Comparison of ENCODE assay signal across 12 cellular contexts in the genomic region with DNA sequence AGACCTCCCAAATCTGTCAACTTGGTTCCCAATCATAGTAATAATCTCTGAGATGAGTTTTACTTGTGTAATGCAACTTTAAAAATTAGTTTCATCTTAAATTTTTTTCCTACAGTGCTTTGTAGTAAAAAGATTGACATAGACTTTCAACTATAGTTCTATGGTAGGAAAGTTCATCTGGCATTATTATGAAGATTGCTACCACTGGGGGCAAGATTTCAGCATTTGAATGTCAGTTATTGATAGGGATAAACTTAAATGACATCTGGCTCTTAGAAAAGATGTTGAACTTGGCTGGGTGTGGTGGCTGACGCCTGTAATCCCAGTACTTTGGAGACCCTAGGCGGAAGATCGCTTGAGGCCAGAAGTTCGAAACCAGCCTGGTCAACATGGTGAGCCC. TPM values are rescaled to one million over a fixed set of nuclear protein-coding genes. Genes with fewer than 3 reads are reported as not detected.
DNase-seq lines count a peak whose midpoint lies in the region; ATAC-seq and TF ChIP-seq lines count a peak whose summit lies in the region.
"Had no signal": no experiment of that assay in that cellular context is flagged by ENCODE, and none has a peak within 500 bp of the region (broad histone marks: within the 10 kb centered on the region; RNA-seq: fewer than 3 reads in every experiment).

No MANE protein-coding gene starts in this region.

- peaks cover 10% of the 10 kb centered on the region for H3K36me3 Mint-ChIP-seq in activated naive CD4-positive, alpha-beta T cell treated with anti-CD3 and anti-CD28 coated beads, Interleukin-2, amount 50 U/mL, for 24 hours
- H3K36me3 Mint-ChIP-seq in chondrocyte (ENCODE audit: low read depth) = peaks cover 2% of the 10 kb centered on the region
- no peaks in the 10 kb centered on the region for H3K36me3 Mint-ChIP-seq in stimulated activated memory B cell treated with anti-CD40 and anti-IgM and Interleukin-4, amounts not matched to agents 10 μg/mL and 1 μg/mL and 100 μg/mL, for 72 hours

- H2BK5ac ChIP-seq in mesendoderm (ENCODE audit: low read length) = no peak overlapping the region

- peak overlapping the region; percentile 82 for H3K4me3 Mint-ChIP-seq in activated naive CD4-positive, alpha-beta T cell treated with anti-CD3 and anti-CD28 coated beads, Interleukin-2, amount 50 U/mL, for 24 hours
- H3K4me3 Mint-ChIP-seq in chondrocyte (ENCODE audit: unreplicated experiment) = peak overlapping the region; percentile 38
- peak overlapping the region; percentile 99 for H3K4me3 Mint-ChIP-seq in stimulated activated memory B cell treated with anti-CD40 and anti-IgM and Interleukin-4, amounts not matched to agents 10 μg/mL and 1 μg/mL and 100 μg/mL, for 72 hours

- no peaks in the 10 kb centered on the region for H3K27me3 Mint-ChIP-seq in activated naive CD4-positive, alpha-beta T cell treated with anti-CD3 and anti-CD28 coated beads, Interleukin-2, amount 50 U/mL, for 24 hours
- H3K27me3 Mint-ChIP-seq in chondrocyte (ENCODE audit: low read depth) = no peaks in the 10 kb centered on the region
- H3K27me3 Mint-ChIP-seq in stimulated activated memory B cell treated with anti-CD40 and anti-IgM and Interleukin-4, amounts not matched to agents 10 μg/mL and 1 μg/mL and 100 μg/mL, for 72 hours = no peaks in the 10 kb centered on the region

- H3K4me3 ChIP-seq in Panc1 (ENCODE audit: low read depth in 2 of 2, low read length in 2 of 2) = no peak overlapping the region
- H3K4me3 ChIP-seq in mesendoderm (ENCODE audit: low read length) = no peak overlapping the region
- H3K4me3 ChIP-seq: colonic mucosa had no signal

- no CpG with 5 or more reads among the region's 4 CpGs for WGBS in mesendoderm (ENCODE audit: extremely low coverage, insufficient coverage, low lambda C conversion rate)

- no TSS peak for BruUV-seq in Panc1 (replicated peaks; lab: Mats Ljungman, UMichigan)

- ATAC-seq in Panc1 = no peak
- ATAC-seq in stimulated activated memory B cell treated with anti-CD40 and anti-IgM and Interleukin-4, amounts not matched to agents 10 μg/mL and 1 μg/mL and 100 μg/mL, for 72 hours = no peak
- ATAC-seq: gastroesophageal sphincter had no signal

- TF ChIP-seq CTCF in Panc1 (IDR thresholded peaks at IDR 0.05) (no peak), chondrocyte (IDR thresholded peaks at IDR 0.05) (peak; percentile 33)

- no peak overlapping the region for H4K5ac ChIP-seq in mesendoderm (ENCODE audit: low read length)

- in situ Hi-C loops in Panc1 (cut with HindIII; ENCODE audit: low pct_unique_long_range_greater_than_20kb, low sequenced_read_pairs) = no loop called here

- H2BK120ac ChIP-seq in mesendoderm (ENCODE audit: low read depth, low read length) = no peak overlapping the region

- H2AK5ac ChIP-seq in mesendoderm (ENCODE audit: low read length) = no peak overlapping the region

- H3K9ac ChIP-seq in mesendoderm (ENCODE audit: low read length) = no peak overlapping the region

- H3K4ac ChIP-seq in mesendoderm (ENCODE audit: low read depth, low read length) = no peak overlapping the region

- H3K27ac Mint-ChIP-seq in activated naive CD4-positive, alpha-beta T cell treated with anti-CD3 and anti-CD28 coated beads, Interleukin-2, amount 50 U/mL, for 24 hours = peak overlapping the region; percentile 91
- H3K27ac Mint-ChIP-seq in chondrocyte (ENCODE audit: unreplicated experiment) = peak overlapping the region; percentile 57
- peak overlapping the region; percentile 100 for H3K27ac Mint-ChIP-seq in stimulated activated memory B cell treated with anti-CD40 and anti-IgM and Interleukin-4, amounts not matched to agents 10 μg/mL and 1 μg/mL and 100 μg/mL, for 72 hours

- H3K27me3 ChIP-seq in Panc1 (ENCODE audit: control insufficient read depth, insufficient read depth, low read length) = no peaks in the 10 kb centered on the region
- no peaks in the 10 kb centered on the region for H3K27me3 ChIP-seq in mesendoderm (ENCODE audit: insufficient read depth, low read length, poor library complexity)
- H3K27me3 ChIP-seq: colonic mucosa, gastroesophageal sphincter, neutrophil had no signal

- no peak for DNase-seq in activated naive CD4-positive, alpha-beta T cell treated with anti-CD3 and anti-CD28 coated beads, Interleukin-2, amount 50 U/mL, for 16 hours
- DNase-seq in Panc1 (ENCODE audit: low read depth, low spot score) (no peak), chondrocyte (ENCODE audit: low spot score) (no peak), mesendoderm (no peak), CD1c-positive myeloid dendritic cell (ENCODE audit: extremely low spot score) (no peak), NCI-H345 (lab: John Stamatoyannopoulos, UW) (no peak)
- DNase-seq: NCI-H1436 had no signal

- no peaks in the 10 kb centered on the region for H3K9me3 ChIP-seq in Panc1 (ENCODE audit: control insufficient read depth, insufficient read depth, low read depth, low read length)
- H3K9me3 ChIP-seq: colonic mucosa, gastroesophageal sphincter, neutrophil had no signal

- peaks cover 4% of the 10 kb centered on the region for H3K36me3 ChIP-seq in Panc1 (ENCODE audit: control insufficient read depth, insufficient read depth, low read length)
- H3K36me3 ChIP-seq in mesendoderm (ENCODE audit: control insufficient read depth, insufficient read depth, low read length) = no peaks in the 10 kb centered on the region
- H3K36me3 ChIP-seq: colonic mucosa, gastroesophageal sphincter, neutrophil had no signal

- no peak overlapping the region for H3K56ac ChIP-seq in mesendoderm (ENCODE audit: low read length)

- POLR2A ChIA-PET in Panc1 (lab: Charles Lee) = interaction anchor here (0.5 to 0.6 kb wide), 4 partner anchors 9 to 125 kb away, joined by 3 read pairs; no protein-coding TSS in a partner anchor

- intact Hi-C loops in Panc1 (cut with micrococcal nuclease; ENCODE audit: unreplicated experiment) = loop anchor here (5.0 kb wide), 1 partner anchor 61 kb away; a partner anchor contains a TSS

- H3K4me1 ChIP-seq in Panc1 (ENCODE audit: control insufficient read depth, insufficient read depth, low read length) (peaks cover 24% of the 10 kb centered on the region), mesendoderm (ENCODE audit: control insufficient read depth, low read depth, low read length) (no peaks in the 10 kb centered on the region)
- H3K4me1 ChIP-seq: colonic mucosa had no signal

- H3K27ac ChIP-seq in Panc1 (ENCODE audit: low read length) (peak overlapping the region; percentile 97; the same call in 1 of the 2 replicates), mesendoderm (ENCODE audit: low read depth, low read length) (no peak overlapping the region)
- H3K27ac ChIP-seq: colonic mucosa had no signal

- no peak overlapping the region for H3K18ac ChIP-seq in mesendoderm (ENCODE audit: low read length)

- CTCF ChIA-PET in Panc1 (lab: Charles Lee) = interaction anchor here (0.6 to 0.8 kb wide), 2 partner anchors 178 to 262 kb away, joined by 4 read pairs; no protein-coding TSS in a partner anchor

- H2BK15ac ChIP-seq in mesendoderm (replicated peaks; ENCODE audit: low read depth) = no peak overlapping the region

- H3K9me3 Mint-ChIP-seq in activated naive CD4-positive, alpha-beta T cell treated with anti-CD3 and anti-CD28 coated beads, Interleukin-2, amount 50 U/mL, for 24 hours = no peaks in the 10 kb centered on the region
- no peaks in the 10 kb centered on the region for H3K9me3 Mint-ChIP-seq in chondrocyte (ENCODE audit: low read depth)
- no peaks in the 10 kb centered on the region for H3K9me3 Mint-ChIP-seq in stimulated activated memory B cell treated with anti-CD40 and anti-IgM and Interleukin-4, amounts not matched to agents 10 μg/mL and 1 μg/mL and 100 μg/mL, for 72 hours

- H3K79me2 ChIP-seq in mesendoderm (ENCODE audit: control insufficient read depth, insufficient read depth, low read length) = peaks cover 36% of the 10 kb centered on the region

- no peaks in the 10 kb centered on the region for H3K79me1 ChIP-seq in mesendoderm (ENCODE audit: low read length)

- H3K23ac ChIP-seq in mesendoderm (ENCODE audit: low read length) = no peak overlapping the region

- H3K4me1 Mint-ChIP-seq in activated naive CD4-positive, alpha-beta T cell treated with anti-CD3 and anti-CD28 coated beads, Interleukin-2, amount 50 U/mL, for 24 hours = peaks cover 32% of the 10 kb centered on the region
- H3K4me1 Mint-ChIP-seq in chondrocyte (ENCODE audit: low read depth) = peaks cover 32% of the 10 kb centered on the region
- H3K4me1 Mint-ChIP-seq in stimulated activated memory B cell treated with anti-CD40 and anti-IgM and Interleukin-4, amounts not matched to agents 10 μg/mL and 1 μg/mL and 100 μg/mL, for 72 hours = peaks cover 34% of the 10 kb centered on the region

- H4K8ac ChIP-seq in mesendoderm (ENCODE audit: low read depth, low read length) = no peak overlapping the region

- H3K4me2 ChIP-seq in mesendoderm (ENCODE audit: low read length) = no peak overlapping the region

RNA-seq across cellular contexts. Expression of a gene that starts 1.4 kb away (rescaled TPM):
- total RNA-seq in Panc1 (2021; ENCODE audit: unreplicated experiment) (106 TPM), chondrocyte (58.3 to 93.2 TPM (median 60.9 TPM) in 3 replicates)
- 63.3 TPM for polyA plus RNA-seq in Panc1 (2012; ENCODE audit: insufficient read length)
- polyA plus RNA-seq in mesendoderm (2013, experiment 1 of 2) = 100 TPM
- polyA plus RNA-seq in mesendoderm (2013, experiment 2 of 2) = 100.0 TPM

Comparison
In these comparisons a context has a peak if more than half of its experiments do, and no peak if none do; other contexts are left out.
1. H3K4me3 Mint-ChIP-seq: peak in every context shown above with its lines; median percentile 99 in stimulated activated memory B cell treated with anti-CD40 and anti-IgM and Interleukin-4, amounts not matched to agents 10 μg/mL and 1 μg/mL and 100 μg/mL, for 72 hours; 82 in activated naive CD4-positive, alpha-beta T cell treated with anti-CD3 and anti-CD28 coated beads, Interleukin-2, amount 50 U/mL, for 24 hours; 38 in chondrocyte.